Comparison of ENCODE assay signal across 8 cellular contexts in genomic region chr1:1057769-1058087, GRCh38. TPM values are rescaled to one million over a fixed set of nuclear protein-coding genes. Genes with fewer than 3 reads are reported as not detected.
DNase-seq lines count a peak whose midpoint lies in the region; ATAC-seq and TF ChIP-seq lines count a peak whose summit lies in the region.
"Not testable (repeated sequence)": the region's sequence is repeated elsewhere in the genome, so short reads cannot be mapped to it uniquely, and the experiment has no call there.
"Had no signal": no experiment of that assay in that cellular context is flagged by ENCODE, and none has a peak within 500 bp of the region (broad histone marks: within the 10 kb centered on the region; RNA-seq: fewer than 3 reads in every experiment).

No MANE protein-coding gene starts in this region.

- H3K27ac Mint-ChIP-seq in CD4-positive, CD25-positive, alpha-beta regulatory T cell; T-cell; brain; naive B cell: not testable (repeated sequence)
- peak overlapping the region; percentile 74 for H3K27ac Mint-ChIP-seq in stimulated activated effector memory CD8-positive, alpha-beta T cell treated with anti-CD3 and anti-CD28 coated beads, Interleukin-12 subunit alpha, Interleukin-12 subunit beta, amount 100 ng/mL, for 72 hours

- POLR2A ChIA-PET in T-cell (lab: Charles Lee), result not testable (repeated sequence)

- H3K4me1 Mint-ChIP-seq in CD4-positive, CD25-positive, alpha-beta regulatory T cell, result peaks cover 0 to 12% (median 0%) of the 10 kb centered on the region in 4 donors
- peaks cover 0 to 13% (median 8%) of the 10 kb centered on the region in 3 donors for H3K4me1 Mint-ChIP-seq in T-cell
- peaks cover 13% of the 10 kb centered on the region for H3K4me1 Mint-ChIP-seq in activated T-cell treated with anti-CD3 and anti-CD28 coated beads, Interleukin-2, amount 50 U/mL, for 4 hours (ENCODE audit: low read depth)
- H3K4me1 Mint-ChIP-seq in brain, result peaks cover 21% of the 10 kb centered on the region
- H3K4me1 Mint-ChIP-seq in naive B cell, result peaks cover 10 to 18% (median 13%) of the 10 kb centered on the region in 3 donors
- peaks cover 23% of the 10 kb centered on the region for H3K4me1 Mint-ChIP-seq in stimulated activated effector memory CD8-positive, alpha-beta T cell treated with anti-CD3 and anti-CD28 coated beads, Interleukin-12 subunit alpha, Interleukin-12 subunit beta, amount 100 ng/mL, for 72 hours

- peaks cover 24% of the 10 kb centered on the region for H3K27me3 Mint-ChIP-seq in CD4-positive, CD25-positive, alpha-beta regulatory T cell
- H3K27me3 Mint-ChIP-seq in T-cell (peaks cover 3 to 33% of the 10 kb centered on the region in 2 donors), brain (peaks cover 32% of the 10 kb centered on the region), naive B cell (peaks cover 3 to 43% (median 28%) of the 10 kb centered on the region in 3 donors)
- peaks cover 24% of the 10 kb centered on the region for H3K27me3 Mint-ChIP-seq in activated T-cell treated with anti-CD3 and anti-CD28 coated beads, Interleukin-2, amount 50 U/mL, for 4 hours (ENCODE audit: low read depth)

- H3K36me3 ChIP-seq in CD4-positive, CD25-positive, alpha-beta regulatory T cell (ENCODE audit: control insufficient read depth, insufficient read depth, low read length), result not testable (repeated sequence)

- ATAC-seq in CD4-positive, CD25-positive, alpha-beta regulatory T cell (ENCODE audit: low read depth in 2 of 2); T-cell (replicated peaks in 1 of 4); activated T-cell treated with anti-CD3 and anti-CD28 coated beads, Interleukin-2, amount 50 U/mL, for 4 hours; naive B cell (ENCODE audit: low read depth in 2 of 2); stimulated activated effector memory CD8-positive, alpha-beta T cell treated with anti-CD3 and anti-CD28 coated beads, Interleukin-12 subunit alpha, Interleukin-12 subunit beta, amount 100 ng/mL, for 72 hours: not testable (repeated sequence)

- H3K36me3 Mint-ChIP-seq in CD4-positive, CD25-positive, alpha-beta regulatory T cell; T-cell; activated T-cell treated with anti-CD3 and anti-CD28 coated beads, Interleukin-2, amount 50 U/mL, for 4 hours (ENCODE audit: insufficient read depth); brain; naive B cell: not testable (repeated sequence)
- peaks cover 48% of the 10 kb centered on the region for H3K36me3 Mint-ChIP-seq in stimulated activated effector memory CD8-positive, alpha-beta T cell treated with anti-CD3 and anti-CD28 coated beads, Interleukin-12 subunit alpha, Interleukin-12 subunit beta, amount 100 ng/mL, for 72 hours

- not testable (repeated sequence) for H3K27me3 ChIP-seq in CD4-positive, CD25-positive, alpha-beta regulatory T cell (ENCODE audit: control insufficient read depth, insufficient read depth, low read length)

- not testable (repeated sequence) for H3K9me3 ChIP-seq in CD4-positive, CD25-positive, alpha-beta regulatory T cell (ENCODE audit: control insufficient read depth in 2 of 2, low read length in 2 of 2)

- H3K27ac ChIP-seq in CD4-positive, CD25-positive, alpha-beta regulatory T cell (ENCODE audit: insufficient read depth, low read length, poor library complexity, severe bottlenecking), result not testable (repeated sequence)

- CTCF ChIA-PET in T-cell (lab: Charles Lee), result not testable (repeated sequence)

- H3K4me3 ChIP-seq in CD4-positive, CD25-positive, alpha-beta regulatory T cell (ENCODE audit: low read depth, low read length), result not testable (repeated sequence)

- not testable (repeated sequence) for H3K9me3 Mint-ChIP-seq in CD4-positive, CD25-positive, alpha-beta regulatory T cell; T-cell; activated T-cell treated with anti-CD3 and anti-CD28 coated beads, Interleukin-2, amount 50 U/mL, for 4 hours; brain; naive B cell; stimulated activated effector memory CD8-positive, alpha-beta T cell treated with anti-CD3 and anti-CD28 coated beads, Interleukin-12 subunit alpha, Interleukin-12 subunit beta, amount 100 ng/mL, for 72 hours

- H3K4me1 ChIP-seq in CD4-positive, CD25-positive, alpha-beta regulatory T cell (ENCODE audit: control insufficient read depth, insufficient read depth, low read length, poor library complexity, severe bottlenecking), result peaks cover 22% of the 10 kb centered on the region

- peak overlapping the region in 3 of 4 donors; percentile 36 to 77 (median 43) for H3K4me3 Mint-ChIP-seq in CD4-positive, CD25-positive, alpha-beta regulatory T cell
- peak overlapping the region in 2 of 3 donors; percentile 6 to 75 for H3K4me3 Mint-ChIP-seq in T-cell
- peak overlapping the region; percentile 53 for H3K4me3 Mint-ChIP-seq in activated T-cell treated with anti-CD3 and anti-CD28 coated beads, Interleukin-2, amount 50 U/mL, for 4 hours
- H3K4me3 Mint-ChIP-seq in brain, result peak overlapping the region in 4 of 5 experiments; percentile 62 to 87 (median 84)
- peak overlapping the region; percentile 3 to 80 (median 60) for H3K4me3 Mint-ChIP-seq in naive B cell
- peak overlapping the region; percentile 79 for H3K4me3 Mint-ChIP-seq in stimulated activated effector memory CD8-positive, alpha-beta T cell treated with anti-CD3 and anti-CD28 coated beads, Interleukin-12 subunit alpha, Interleukin-12 subunit beta, amount 100 ng/mL, for 72 hours

- not testable (repeated sequence) for DNase-seq in CD4-positive, CD25-positive, alpha-beta regulatory T cell; T-cell; activated T-cell treated with anti-CD3 and anti-CD28 coated beads, Interleukin-2, amount 50 U/mL, for 4 hours; naive B cell; stimulated activated effector memory CD8-positive, alpha-beta T cell treated with anti-CD3 and anti-CD28 coated beads, Interleukin-12 subunit alpha, Interleukin-12 subunit beta, amount 100 ng/mL, for 72 hours (ENCODE audit: low spot score in 2 of 2)

- not testable (repeated sequence) for TF ChIP-seq CTCF in brain (conservative IDR thresholded peaks at IDR 0.05)

RNA-seq across cellular contexts. Expression of gene RNF223, which starts 16.4 kb away (rescaled TPM):
- not detected for total RNA-seq in CD4-positive, CD25-positive, alpha-beta regulatory T cell
- not detected for polyA plus RNA-seq in CD4-positive, CD25-positive, alpha-beta regulatory T cell
- not detected for total RNA-seq in T-cell
- under 1 TPM in 1 of 3 donors, not detected in 2; 0.16 TPM for total RNA-seq in activated T-cell treated with anti-CD3 and anti-CD28 coated beads, Interleukin-2, amount 50 U/mL, for 4 hours
- polyA plus RNA-seq in brain (ENCODE audit: insufficient read depth, low read depth, low replicate concordance) (not detected), naive B cell (ENCODE audit: low read depth in 6 of 6) (not detected)
- total RNA-seq: H1, Right ventricle myocardium inferior had no signal
- polyA plus RNA-seq: H1 had no signal

RNA-seq across cellular contexts. Expression of gene AGRN, which starts 37.8 kb away (rescaled TPM):
- 4.2 TPM for total RNA-seq in CD4-positive, CD25-positive, alpha-beta regulatory T cell
- polyA plus RNA-seq in CD4-positive, CD25-positive, alpha-beta regulatory T cell, result under 1 TPM in 3 of 4 donors, not detected in 1; 0.06 to 0.38 (median 0.21) TPM
- 10 to 100 TPM in 2 of 5 donors, 1 to 10 TPM in 3; 6.0 to 16.3 (median 9.9) TPM for total RNA-seq in T-cell
- total RNA-seq in activated T-cell treated with anti-CD3 and anti-CD28 coated beads, Interleukin-2, amount 50 U/mL, for 4 hours, result 10 to 100 TPM; 12.0 to 18.0 (median 15.2) TPM
- polyA plus RNA-seq in brain (ENCODE audit: insufficient read depth, low read depth, low replicate concordance) (37.8 TPM), naive B cell (ENCODE audit: low read depth in 6 of 6) (under 1 TPM in 2 of 6 donors, not detected in 4; 0.04 to 0.52 TPM)

RNA-seq across cellular contexts. Expression of gene ISG15, which starts 44.4 kb away (rescaled TPM):
- 76.7 TPM for total RNA-seq in CD4-positive, CD25-positive, alpha-beta regulatory T cell
- 100 to 1,000 TPM; 174 to 489 (median 295) TPM for polyA plus RNA-seq in CD4-positive, CD25-positive, alpha-beta regulatory T cell
- 10 to 100 TPM; 29.1 to 69.8 (median 48.5) TPM for total RNA-seq in T-cell
- 10 to 100 TPM; 22.3 to 23.7 (median 22.9) TPM for total RNA-seq in activated T-cell treated with anti-CD3 and anti-CD28 coated beads, Interleukin-2, amount 50 U/mL, for 4 hours
- polyA plus RNA-seq in brain (ENCODE audit: insufficient read depth, low read depth, low replicate concordance) (75.9 TPM), naive B cell (ENCODE audit: low read depth in 6 of 6) (100 to 1,000 TPM in 4 of 6 donors, 10 to 100 TPM in 2; 55.1 to 183 (median 124) TPM)

RNA-seq across cellular contexts. Expression of gene HES4, which starts 57.8 kb away (rescaled TPM):
- 25.9 TPM for total RNA-seq in CD4-positive, CD25-positive, alpha-beta regulatory T cell
- polyA plus RNA-seq in CD4-positive, CD25-positive, alpha-beta regulatory T cell, result 1 to 10 TPM in 2 of 4 donors, under 1 TPM in 1, not detected in 1; 0.21 to 1.3 (median 1.1) TPM
- total RNA-seq in T-cell, result 10 to 100 TPM in 1 of 5 donors, 1 to 10 TPM in 4; 1.5 to 11.9 (median 2.6) TPM
- 1 to 10 TPM; 1.3 to 3.0 (median 2.7) TPM for total RNA-seq in activated T-cell treated with anti-CD3 and anti-CD28 coated beads, Interleukin-2, amount 50 U/mL, for 4 hours
- 4.9 TPM for polyA plus RNA-seq in brain (ENCODE audit: insufficient read depth, low read depth, low replicate concordance)
- polyA plus RNA-seq in naive B cell (ENCODE audit: low read depth in 6 of 6), result under 1 TPM in 2 of 6 donors, not detected in 4; 0.45 to 0.64 TPM

RNA-seq across cellular contexts. Expression of gene C1orf159, which starts 58.2 kb away (rescaled TPM):
- 20.0 TPM for total RNA-seq in CD4-positive, CD25-positive, alpha-beta regulatory T cell
- 1 to 10 TPM; 3.0 to 6.3 (median 4.7) TPM for polyA plus RNA-seq in CD4-positive, CD25-positive, alpha-beta regulatory T cell
- 10 to 100 TPM; 20.4 to 37.7 (median 22.5) TPM for total RNA-seq in T-cell
- total RNA-seq in activated T-cell treated with anti-CD3 and anti-CD28 coated beads, Interleukin-2, amount 50 U/mL, for 4 hours, result 10 to 100 TPM; 22.3 to 27.6 (median 26.8) TPM
- polyA plus RNA-seq in brain (ENCODE audit: insufficient read depth, low read depth, low replicate concordance) (10.8 TPM), naive B cell (ENCODE audit: low read depth in 6 of 6) (1 to 10 TPM in 5 of 6 donors, not detected in 1; 2.0 to 6.3 (median 4.3) TPM)
